27 cellular contexts compared by ENCODE assay signal in genomic region chr13:68714292-68714691, GRCh38.
"Had no signal": no experiment of that assay in that cellular context is flagged by ENCODE, and none has a peak within 500 bp of the region (broad histone marks: within the 10 kb centered on the region; RNA-seq: fewer than 3 reads in every experiment).

No MANE protein-coding gene starts in this region.

- H3K27ac ChIP-seq: colonic mucosa, dorsolateral prefrontal cortex, esophagus muscularis mucosa, sigmoid colon, testis, vagina had no signal

- H3K27me3 Mint-ChIP-seq: activated B cell treated with CpG ODN at 0.5 μM for 24 hours; activated CD4-positive, alpha-beta T cell treated with anti-CD3 and anti-CD28 coated beads for 36 hours; activated CD8-positive, alpha-beta memory T cell treated with anti-CD3 and anti-CD28 coated beads, Interleukin-2, amount 10 ng/mL, durations not matched to agents 7 days and 5 days; activated CD8-positive, alpha-beta T cell treated with anti-CD3 and anti-CD28 coated beads for 36 hours; effector memory CD8-positive, alpha-beta T cell; memory B cell; naive B cell; progenitor cell of endocrine pancreas; stimulated activated naive B cell treated with anti-CD40 and anti-IgM and Interleukin-4, amounts not matched to agents 10 μg/mL and 1 μg/mL and 100 μg/mL, for 72 hours; type B pancreatic cell had no signal

- DNase-seq: activated B cell treated with CpG ODN at 0.5 μM for 24 hours; activated CD4-positive, alpha-beta T cell treated with anti-CD3 and anti-CD28 coated beads for 36 hours; activated CD8-positive, alpha-beta memory T cell treated with anti-CD3 and anti-CD28 coated beads, Interleukin-2, amount 10 ng/mL, durations not matched to agents 7 days and 5 days; activated CD8-positive, alpha-beta T cell treated with anti-CD3 and anti-CD28 coated beads for 36 hours; activated gamma-delta T cell; activated naive CD4-positive, alpha-beta T cell treated with anti-CD3 and anti-CD28 coated beads, Interleukin-2, amount 50 U/mL, for 16 hours; anterior cingulate cortex; central memory CD4-positive, alpha-beta T cell; colonic mucosa; dorsolateral prefrontal cortex; effector memory CD8-positive, alpha-beta T cell; hippocampal formation; left colon; naive B cell; retina; sigmoid colon; stimulated activated CD4-positive, alpha-beta T cell treated with anti-CD3 and anti-CD28 coated beads, Interleukin-2, amount 100 ng/mL, for 48 hours; stimulated activated CD8-positive, alpha-beta memory T cell treated with anti-CD3 and anti-CD28 coated beads, Interleukin-4, amount 100 ng/mL, for 48 hours; stimulated activated naive B cell treated with anti-CD40 and anti-IgM and Interleukin-4, amounts not matched to agents 10 μg/mL and 1 μg/mL and 100 μg/mL, for 72 hours; T-helper 1 cell; testis had no signal

- H3K4me1 ChIP-seq: colonic mucosa, esophagus muscularis mucosa, sigmoid colon, testis, vagina had no signal

- H3K4me3 ChIP-seq: colonic mucosa, esophagus muscularis mucosa, sigmoid colon, testis, vagina had no signal

- H3K4me3 Mint-ChIP-seq: activated B cell treated with CpG ODN at 0.5 μM for 24 hours; activated CD4-positive, alpha-beta T cell treated with anti-CD3 and anti-CD28 coated beads for 36 hours; activated CD8-positive, alpha-beta memory T cell treated with anti-CD3 and anti-CD28 coated beads, Interleukin-2, amount 10 ng/mL, durations not matched to agents 7 days and 5 days; activated CD8-positive, alpha-beta T cell treated with anti-CD3 and anti-CD28 coated beads for 36 hours; activated T-helper 1 cell treated with anti-CD3 and anti-CD28 coated beads, Interleukin-12 subunit alpha, Interleukin-12 subunit beta, Interleukin-2, Interleukin-4 antibody, amounts not matched to agents 30 ng/mL and 10 ng/mL and 1 ng/mL, durations not matched to agents 14 hours and 24 hours and 36 hours; effector memory CD8-positive, alpha-beta T cell; memory B cell; naive B cell; stimulated activated naive B cell treated with anti-CD40 and anti-IgM and Interleukin-4, amounts not matched to agents 10 μg/mL and 1 μg/mL and 100 μg/mL, for 72 hours; type B pancreatic cell had no signal

- H3K9me3 Mint-ChIP-seq: activated B cell treated with CpG ODN at 0.5 μM for 24 hours; stimulated activated naive B cell treated with anti-CD40 and anti-IgM and Interleukin-4, amounts not matched to agents 10 μg/mL and 1 μg/mL and 100 μg/mL, for 72 hours; type B pancreatic cell had no signal

- H3K36me3 ChIP-seq: colonic mucosa, esophagus muscularis mucosa, sigmoid colon, vagina had no signal

- H3K9me3 ChIP-seq: colonic mucosa, esophagus muscularis mucosa, sigmoid colon, testis, vagina had no signal

- H3K27me3 ChIP-seq: colonic mucosa, dorsolateral prefrontal cortex, esophagus muscularis mucosa, sigmoid colon, testis, vagina had no signal

- H3K27ac Mint-ChIP-seq: activated B cell treated with CpG ODN at 0.5 μM for 24 hours; activated CD4-positive, alpha-beta T cell treated with anti-CD3 and anti-CD28 coated beads for 36 hours; activated CD8-positive, alpha-beta memory T cell treated with anti-CD3 and anti-CD28 coated beads, Interleukin-2, amount 10 ng/mL, durations not matched to agents 7 days and 5 days; activated CD8-positive, alpha-beta T cell treated with anti-CD3 and anti-CD28 coated beads for 36 hours; activated T-helper 1 cell treated with anti-CD3 and anti-CD28 coated beads, Interleukin-12 subunit alpha, Interleukin-12 subunit beta, Interleukin-2, Interleukin-4 antibody, amounts not matched to agents 30 ng/mL and 10 ng/mL and 1 ng/mL, durations not matched to agents 14 hours and 24 hours and 36 hours; effector memory CD8-positive, alpha-beta T cell; memory B cell; naive B cell; stimulated activated naive B cell treated with anti-CD40 and anti-IgM and Interleukin-4, amounts not matched to agents 10 μg/mL and 1 μg/mL and 100 μg/mL, for 72 hours; type B pancreatic cell had no signal

- H3K36me3 Mint-ChIP-seq: activated CD8-positive, alpha-beta memory T cell treated with anti-CD3 and anti-CD28 coated beads, Interleukin-2, amount 10 ng/mL, durations not matched to agents 7 days and 5 days; memory B cell; naive B cell; stimulated activated naive B cell treated with anti-CD40 and anti-IgM and Interleukin-4, amounts not matched to agents 10 μg/mL and 1 μg/mL and 100 μg/mL, for 72 hours; type B pancreatic cell had no signal

- H3K4me1 Mint-ChIP-seq: activated B cell treated with CpG ODN at 0.5 μM for 24 hours; activated CD4-positive, alpha-beta T cell treated with anti-CD3 and anti-CD28 coated beads for 36 hours; activated CD8-positive, alpha-beta memory T cell treated with anti-CD3 and anti-CD28 coated beads, Interleukin-2, amount 10 ng/mL, durations not matched to agents 7 days and 5 days; memory B cell; naive B cell; stimulated activated naive B cell treated with anti-CD40 and anti-IgM and Interleukin-4, amounts not matched to agents 10 μg/mL and 1 μg/mL and 100 μg/mL, for 72 hours had no signal
